ENCODE assay signal across 8 cellular contexts in the genomic region with DNA sequence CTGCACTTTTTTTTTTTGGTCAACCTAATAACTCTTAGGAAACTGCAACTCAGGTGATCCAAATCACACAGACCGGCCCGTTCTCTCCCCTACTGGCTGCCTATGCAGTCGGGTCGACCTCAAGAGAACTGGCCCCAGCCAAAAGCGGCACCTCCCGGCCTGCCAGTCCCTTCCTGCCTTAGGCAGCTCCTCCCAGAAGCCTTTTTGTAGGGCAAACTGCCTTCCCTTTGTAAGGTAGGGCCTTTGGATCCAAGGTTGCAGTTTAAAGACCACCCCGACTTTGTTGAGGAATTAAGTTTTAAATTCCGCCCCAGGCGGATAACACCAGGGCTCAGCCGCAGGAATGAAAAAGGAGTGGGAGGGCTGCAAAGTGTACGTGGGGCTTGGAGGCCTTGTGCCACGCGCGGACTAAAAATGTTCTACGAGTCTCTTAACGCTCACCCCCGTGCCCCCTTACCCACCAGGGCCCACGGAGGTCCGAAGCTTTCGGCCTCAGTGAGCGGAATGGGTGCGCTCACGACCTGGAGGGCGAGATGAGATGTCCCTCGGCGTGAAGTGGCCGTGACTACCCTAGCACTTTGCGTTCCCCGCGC. TPM values are rescaled to one million over a fixed set of nuclear protein-coding genes. Genes with fewer than 3 reads are reported as not detected.
DNase-seq lines count a peak whose midpoint lies in the region; ATAC-seq and TF ChIP-seq lines count a peak whose summit lies in the region.

No MANE protein-coding gene starts in this region.

- CTCF ChIA-PET in Panc1 (lab: Charles Lee), result interaction anchor here (1.5 kb wide), 1 partner anchor 228 kb away, joined by 4 read pairs; no protein-coding TSS in a partner anchor

- intact Hi-C loops in Panc1 (cut with micrococcal nuclease; ENCODE audit: unreplicated experiment) (no loop called here), lower lobe of right lung (cut with DNase I) (no loop called here), stomach (cut with DNase I; ENCODE audit: low total_unique reads) (no loop called here)

- no peak overlapping the region for H3K27ac Mint-ChIP-seq in central memory CD8-positive, alpha-beta T cell (ENCODE audit: low read depth)

- POLR2A ChIA-PET in Panc1 (lab: Charles Lee), result interaction anchor here (0.5 to 1.1 kb wide), 5 partner anchors 19 to 337 kb away, joined by 3 to 5 read pairs (median 3); no protein-coding TSS in a partner anchor

- DNase-seq in GM23248, result peak; percentile 57
- no peak for DNase-seq in Panc1 (ENCODE audit: low read depth, low spot score)
- DNase-seq in central memory CD8-positive, alpha-beta T cell (ENCODE audit: low spot score in 2 of 2), result no peak
- no peak for DNase-seq in lower lobe of right lung
- no peak for DNase-seq in stomach
- no peak for DNase-seq in NCI-H2029 treated with DMSO at 0.1 percent for 48 hours (lab: John Stamatoyannopoulos, UW)

- TF ChIP-seq CTCF in Panc1 (IDR thresholded peaks at IDR 0.05) (no peak), lower lobe of right lung (IDR thresholded peaks at IDR 0.05) (no peak), stomach (IDR thresholded peaks at IDR 0.05) (no peak)

- peak; percentile 44 for ATAC-seq in Panc1
- no peak for ATAC-seq in central memory CD8-positive, alpha-beta T cell (replicated peaks; ENCODE audit: extremely low read depth, poor library complexity, severe bottlenecking)
- ATAC-seq in lower lobe of right lung, result peak; percentile 0 to 42
- ATAC-seq in HG03520 (IDR thresholded peaks at IDR 0.05; ENCODE audit: unreplicated experiment), result no peak

- BruUV-seq in Panc1 (replicated peaks; lab: Mats Ljungman, UMichigan), result TSS peak; percentile 91

- no peaks in the 10 kb centered on the region for H3K9me2 ChIP-seq in GM23248 (ENCODE audit: insufficient read depth)

- peaks cover 35% of the 10 kb centered on the region for H3K4me1 ChIP-seq in BLaER1
- peaks cover 32% of the 10 kb centered on the region for H3K4me1 ChIP-seq in GM23248 (ENCODE audit: insufficient read depth)
- H3K4me1 ChIP-seq in Panc1 (ENCODE audit: control insufficient read depth, insufficient read depth, low read length), result peaks cover 31% of the 10 kb centered on the region
- H3K4me1 ChIP-seq in lower lobe of right lung, result peaks cover 16% of the 10 kb centered on the region
- H3K4me1 ChIP-seq in stomach, result peaks cover 11 to 34% (median 26%) of the 10 kb centered on the region in 4 donors

- H3K4me2 ChIP-seq in BLaER1, result peak overlapping the region; percentile 99
- peak overlapping the region; percentile 98 for H3K4me2 ChIP-seq in GM23248 (ENCODE audit: unreplicated experiment)

- peaks cover 52% of the 10 kb centered on the region for H3F3A ChIP-seq in GM23248 (ENCODE audit: insufficient read depth)

- in situ Hi-C loops in GM23248 (cut with MboI) (no loop called here), Panc1 (cut with HindIII; ENCODE audit: low pct_unique_long_range_greater_than_20kb, low sequenced_read_pairs) (no loop called here)

- H3K9ac ChIP-seq in BLaER1 (peak overlapping the region; percentile 93), GM23248 (peak overlapping the region; percentile 93)

- H3K36me3 ChIP-seq in BLaER1, result peaks cover 56% of the 10 kb centered on the region
- H3K36me3 ChIP-seq in GM23248 (ENCODE audit: low read depth), result peaks cover 22% of the 10 kb centered on the region
- peaks cover 3% of the 10 kb centered on the region for H3K36me3 ChIP-seq in Panc1 (ENCODE audit: control insufficient read depth, insufficient read depth, low read length)
- H3K36me3 ChIP-seq in lower lobe of right lung, result peaks cover 34% of the 10 kb centered on the region
- H3K36me3 ChIP-seq in stomach, result peaks cover 29 to 45% (median 41%) of the 10 kb centered on the region in 4 donors

- no peaks in the 10 kb centered on the region for H3K9me3 Mint-ChIP-seq in central memory CD8-positive, alpha-beta T cell

- H3K4me3 Mint-ChIP-seq in central memory CD8-positive, alpha-beta T cell, result peak overlapping the region; percentile 80

- TF ChIP-seq EP300 in stomach (IDR thresholded peaks at IDR 0.05), result no peak

- H2AFZ ChIP-seq in GM23248, result peak overlapping the region; percentile 59

- no peaks in the 10 kb centered on the region for H3K27me3 Mint-ChIP-seq in central memory CD8-positive, alpha-beta T cell

- H3K79me2 ChIP-seq in GM23248 (ENCODE audit: insufficient read depth), result peaks cover 32% of the 10 kb centered on the region

- H3K27me3 ChIP-seq in BLaER1 (no peaks in the 10 kb centered on the region), GM23248 (replicated peaks; ENCODE audit: insufficient read depth) (no peaks in the 10 kb centered on the region), Panc1 (ENCODE audit: control insufficient read depth, insufficient read depth, low read length) (no peaks in the 10 kb centered on the region), lower lobe of right lung (ENCODE audit: low read depth) (no peaks in the 10 kb centered on the region), stomach (no peaks in the 10 kb centered on the region)

- H3K27ac ChIP-seq in BLaER1, result peak overlapping the region; percentile 96
- peak overlapping the region; percentile 52 for H3K27ac ChIP-seq in GM23248
- peak overlapping the region; percentile 94 for H3K27ac ChIP-seq in Panc1 (ENCODE audit: low read length)
- peak overlapping the region; percentile 78 for H3K27ac ChIP-seq in lower lobe of right lung
- peak overlapping the region; percentile 15 to 87 (median 69) for H3K27ac ChIP-seq in stomach

- 4 to 6% methylated on average over 30 of the region's 30 CpGs for WGBS in GM23248 (ENCODE audit: low coverage in 1 of 2, low lambda C conversion rate in 2 of 2, missing lambda C conversion rate in 2 of 2), 2 experiments
- WGBS in stomach, 5 donors, result 1 to 2% (median 1%) methylated on average over 29 to 30 of the region's 30 CpGs

- peaks cover 27% of the 10 kb centered on the region for H3K36me3 Mint-ChIP-seq in central memory CD8-positive, alpha-beta T cell (ENCODE audit: insufficient read depth)

- TF ChIP-seq POLR2A in stomach (IDR thresholded peaks at IDR 0.05), result no peak

- peaks cover 28% of the 10 kb centered on the region for H3K4me1 Mint-ChIP-seq in central memory CD8-positive, alpha-beta T cell

- H3K4me3 ChIP-seq in BLaER1 (peak overlapping the region; percentile 92), GM23248 (peak overlapping the region; percentile 90), Panc1 (ENCODE audit: low read depth in 2 of 2, low read length in 2 of 2) (peak overlapping the region; percentile 90 to 95), lower lobe of right lung (peak overlapping the region; percentile 89), stomach (peak overlapping the region; percentile 81 to 98 (median 91))

- H4K20me1 ChIP-seq in BLaER1 (peaks cover 20% of the 10 kb centered on the region), GM23248 (ENCODE audit: insufficient read depth) (no peaks in the 10 kb centered on the region)

- H3K9me3 ChIP-seq in BLaER1, result no peaks in the 10 kb centered on the region
- no peaks in the 10 kb centered on the region for H3K9me3 ChIP-seq in GM23248 (ENCODE audit: low read depth)
- H3K9me3 ChIP-seq in Panc1 (ENCODE audit: control insufficient read depth, insufficient read depth, low read depth, low read length), result no peaks in the 10 kb centered on the region
- H3K9me3 ChIP-seq in lower lobe of right lung, result no peaks in the 10 kb centered on the region
- no peaks in the 10 kb centered on the region for H3K9me3 ChIP-seq in stomach

RNA-seq across cellular contexts. Expression of a gene that starts 0.6 kb away (rescaled TPM):
- 13.8 and 13.9 TPM in 2 replicates for total RNA-seq in GM23248 (2014; rRNA removed; shearing (Covaris generic))
- polyA plus RNA-seq in GM23248 (2016; fragmentation: Nextera tagmentation; extraction: Ambion mirVana) (8.4 and 9.7 TPM in 2 replicates), stomach (1 to 10 TPM; 5.8 to 8.9 (median 7.6) TPM)
- total RNA-seq in Panc1 (2021; ENCODE audit: unreplicated experiment) (26.0 TPM), lower lobe of right lung (23.6 TPM), stomach (10 to 100 TPM in 2 of 5 donors, 1 to 10 TPM in 3; 1.6 to 68.3 (median 2.9) TPM)
- polyA plus RNA-seq in Panc1 (2012; ENCODE audit: insufficient read length), result 17.9 TPM

RNA-seq across cellular contexts. Expression of a gene that starts 56.7 kb away (rescaled TPM):
- total RNA-seq in GM23248 (2014; rRNA removed; shearing (Covaris generic)), result 23.7 and 26.3 TPM in 2 replicates
- polyA plus RNA-seq in GM23248 (2016; fragmentation: Nextera tagmentation; extraction: Ambion mirVana) (20.7 and 22.3 TPM in 2 replicates), stomach (1 to 10 TPM; 6.9 to 9.8 (median 8.9) TPM)
- total RNA-seq in Panc1 (2021; ENCODE audit: unreplicated experiment) (48.2 TPM), lower lobe of right lung (41.9 TPM), stomach (10 to 100 TPM; 20.5 to 64.3 (median 42.0) TPM)
- polyA plus RNA-seq in Panc1 (2012; ENCODE audit: insufficient read length), result 42.7 TPM

Comparison
In these comparisons a context has a peak if more than half of its experiments do, and no peak if none do; other contexts are left out.
1. ATAC-seq: peak in Panc1 (single experiment) and lower lobe of right lung (2 of 2); none in central memory CD8-positive, alpha-beta T cell (single experiment) and HG03520 (single experiment).
2. Peak in every context shown above with its lines, with median percentiles within 50 percentile points of each other: H3K27ac ChIP-seq and H3K4me3 ChIP-seq.